Comparison of ENCODE assay signal across 1 cellular context in the genomic region with DNA sequence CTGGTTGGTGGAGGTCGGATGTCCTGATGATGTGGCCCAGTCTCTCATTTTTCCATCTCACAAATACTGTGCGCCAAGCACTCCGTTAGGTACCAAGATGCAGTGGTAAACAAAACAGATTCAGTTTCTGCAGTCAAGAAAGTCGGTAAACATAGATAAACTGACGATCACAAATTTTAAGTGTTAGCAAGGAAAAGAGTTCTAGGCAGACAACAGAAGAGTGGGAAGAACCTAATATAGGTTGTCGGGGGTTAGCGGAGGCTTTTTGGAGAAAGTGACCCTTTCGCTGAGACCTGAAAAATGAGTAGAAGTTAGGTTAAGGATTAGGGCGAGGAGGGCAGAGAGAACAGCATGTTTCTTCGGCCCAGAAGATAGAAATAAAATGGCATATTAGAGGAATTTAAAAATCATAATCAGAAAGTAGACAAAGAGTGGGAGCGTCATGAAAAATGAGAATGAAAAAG.
TF ChIP-seq lines count a peak whose summit lies in the region.

No MANE protein-coding gene starts in this region.

TF ChIP-seq in HepG2, 621 proteins besides CTCF, POLR2A, EP300 and RAD21:
- TF ChIP-seq, protein P1, sequence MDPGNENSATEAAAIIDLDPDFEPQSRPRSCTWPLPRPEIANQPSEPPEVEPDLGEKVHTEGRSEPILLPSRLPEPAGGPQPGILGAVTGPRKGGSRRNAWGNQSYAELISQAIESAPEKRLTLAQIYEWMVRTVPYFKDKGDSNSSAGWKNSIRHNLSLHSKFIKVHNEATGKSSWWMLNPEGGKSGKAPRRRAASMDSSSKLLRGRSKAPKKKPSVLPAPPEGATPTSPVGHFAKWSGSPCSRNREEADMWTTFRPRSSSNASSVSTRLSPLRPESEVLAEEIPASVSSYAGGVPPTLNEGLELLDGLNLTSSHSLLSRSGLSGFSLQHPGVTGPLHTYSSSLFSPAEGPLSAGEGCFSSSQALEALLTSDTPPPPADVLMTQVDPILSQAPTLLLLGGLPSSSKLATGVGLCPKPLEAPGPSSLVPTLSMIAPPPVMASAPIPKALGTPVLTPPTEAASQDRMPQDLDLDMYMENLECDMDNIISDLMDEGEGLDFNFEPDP (CRISPR knock-in tag; conservative IDR thresholded peaks at IDR 0.05): 0 out of 2 replicates have a peak, but pooled peaks have one; percentile 71
- 0 out of 2 replicates have a peak, but pooled peaks have one; percentile 28 for TF ChIP-seq ZFP82 (CRISPR knock-in tag; IDR thresholded peaks at IDR 0.05; ENCODE audit: borderline replicate concordance)
- TF ChIP-seq ZNF326 (CRISPR knock-in tag; IDR thresholded peaks at IDR 0.05; ENCODE audit: borderline replicate concordance): no peak
- 0 out of 2 replicates have a peak, but pooled peaks have one; percentile 2 for TF ChIP-seq ARNTL (CRISPR knock-in tag; IDR thresholded peaks at IDR 0.05)
- TF ChIP-seq ZNF749 (CRISPR knock-in tag; IDR thresholded peaks at IDR 0.05; ENCODE audit: borderline replicate concordance): 0 out of 2 replicates have a peak, but pooled peaks have one; percentile 14
- TF ChIP-seq ASH2L (IDR thresholded peaks at IDR 0.05; ENCODE audit: insufficient read length, low read depth, low read length): peak; percentile 21
- 0 out of 2 replicates have a peak, but pooled peaks have one; percentile 53 for TF ChIP-seq ARID2 (CRISPR knock-in tag; IDR thresholded peaks at IDR 0.05; ENCODE audit: borderline replicate concordance)
- TF ChIP-seq ZNF343 (CRISPR knock-in tag; IDR thresholded peaks at IDR 0.05): no peak
- 0 out of 2 replicates have a peak, but pooled peaks have one; percentile 2 for TF ChIP-seq ZNF792 (CRISPR knock-in tag; IDR thresholded peaks at IDR 0.05)
- TF ChIP-seq IRX3 (CRISPR knock-in tag; IDR thresholded peaks at IDR 0.05; ENCODE audit: borderline replicate concordance, low read depth): peak; percentile 26; the same call in 1 of the 2 replicates
- TF ChIP-seq AGO1 (IDR thresholded peaks at IDR 0.05; ENCODE audit: low read depth, low read length, poor library complexity, severe bottlenecking): no peak
- TF ChIP-seq HNRNPH1 (optimal IDR thresholded peaks at IDR 0.05; ENCODE audit: low read depth, low read length): no peak
- 0 out of 2 replicates have a peak, but pooled peaks have one; percentile 21 for TF ChIP-seq SMYD3 (CRISPR knock-in tag; IDR thresholded peaks at IDR 0.05)
